ENCODE assay signal across 1 cellular context in the genomic region with DNA sequence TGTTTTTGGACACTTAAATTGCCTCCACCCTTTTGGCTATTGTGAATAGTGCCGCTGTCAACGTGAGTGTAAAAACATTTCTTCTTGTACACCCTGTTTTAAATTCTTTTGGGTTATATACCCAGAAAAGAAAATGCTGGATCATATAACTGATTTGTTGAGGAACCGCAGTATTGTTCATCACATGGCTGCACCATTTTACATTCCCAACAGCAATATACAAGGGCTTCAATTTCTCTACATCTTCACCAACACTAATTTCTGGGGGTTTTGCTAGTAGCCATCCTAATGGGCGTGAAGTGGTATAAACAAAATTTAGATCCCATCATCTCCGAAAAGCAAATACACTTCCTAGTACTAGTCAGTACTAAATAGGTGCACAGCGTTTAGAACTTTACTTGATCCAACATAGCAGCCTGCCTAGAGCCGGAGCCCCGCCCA.
TF ChIP-seq lines count a peak whose summit lies in the region.

No MANE protein-coding gene starts in this region.

TF ChIP-seq in K562, 482 proteins besides CTCF, POLR2A, EP300 and RAD21 (continued from another document):
- TF ChIP-seq, protein P1, sequence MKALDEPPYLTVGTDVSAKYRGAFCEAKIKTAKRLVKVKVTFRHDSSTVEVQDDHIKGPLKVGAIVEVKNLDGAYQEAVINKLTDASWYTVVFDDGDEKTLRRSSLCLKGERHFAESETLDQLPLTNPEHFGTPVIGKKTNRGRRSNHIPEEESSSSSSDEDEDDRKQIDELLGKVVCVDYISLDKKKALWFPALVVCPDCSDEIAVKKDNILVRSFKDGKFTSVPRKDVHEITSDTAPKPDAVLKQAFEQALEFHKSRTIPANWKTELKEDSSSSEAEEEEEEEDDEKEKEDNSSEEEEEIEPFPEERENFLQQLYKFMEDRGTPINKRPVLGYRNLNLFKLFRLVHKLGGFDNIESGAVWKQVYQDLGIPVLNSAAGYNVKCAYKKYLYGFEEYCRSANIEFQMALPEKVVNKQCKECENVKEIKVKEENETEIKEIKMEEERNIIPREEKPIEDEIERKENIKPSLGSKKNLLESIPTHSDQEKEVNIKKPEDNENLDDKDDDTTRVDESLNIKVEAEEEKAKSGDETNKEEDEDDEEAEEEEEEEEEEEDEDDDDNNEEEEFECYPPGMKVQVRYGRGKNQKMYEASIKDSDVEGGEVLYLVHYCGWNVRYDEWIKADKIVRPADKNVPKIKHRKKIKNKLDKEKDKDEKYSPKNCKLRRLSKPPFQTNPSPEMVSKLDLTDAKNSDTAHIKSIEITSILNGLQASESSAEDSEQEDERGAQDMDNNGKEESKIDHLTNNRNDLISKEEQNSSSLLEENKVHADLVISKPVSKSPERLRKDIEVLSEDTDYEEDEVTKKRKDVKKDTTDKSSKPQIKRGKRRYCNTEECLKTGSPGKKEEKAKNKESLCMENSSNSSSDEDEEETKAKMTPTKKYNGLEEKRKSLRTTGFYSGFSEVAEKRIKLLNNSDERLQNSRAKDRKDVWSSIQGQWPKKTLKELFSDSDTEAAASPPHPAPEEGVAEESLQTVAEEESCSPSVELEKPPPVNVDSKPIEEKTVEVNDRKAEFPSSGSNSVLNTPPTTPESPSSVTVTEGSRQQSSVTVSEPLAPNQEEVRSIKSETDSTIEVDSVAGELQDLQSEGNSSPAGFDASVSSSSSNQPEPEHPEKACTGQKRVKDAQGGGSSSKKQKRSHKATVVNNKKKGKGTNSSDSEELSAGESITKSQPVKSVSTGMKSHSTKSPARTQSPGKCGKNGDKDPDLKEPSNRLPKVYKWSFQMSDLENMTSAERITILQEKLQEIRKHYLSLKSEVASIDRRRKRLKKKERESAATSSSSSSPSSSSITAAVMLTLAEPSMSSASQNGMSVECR (CRISPR knock-in tag; IDR thresholded peaks at IDR 0.05), result no peak
- TF ChIP-seq, protein P2, sequence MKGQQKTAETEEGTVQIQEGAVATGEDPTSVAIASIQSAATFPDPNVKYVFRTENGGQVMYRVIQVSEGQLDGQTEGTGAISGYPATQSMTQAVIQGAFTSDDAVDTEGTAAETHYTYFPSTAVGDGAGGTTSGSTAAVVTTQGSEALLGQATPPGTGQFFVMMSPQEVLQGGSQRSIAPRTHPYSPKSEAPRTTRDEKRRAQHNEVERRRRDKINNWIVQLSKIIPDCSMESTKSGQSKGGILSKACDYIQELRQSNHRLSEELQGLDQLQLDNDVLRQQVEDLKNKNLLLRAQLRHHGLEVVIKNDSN (CRISPR knock-in tag; IDR thresholded peaks at IDR 0.05), result no peak
- TF ChIP-seq ADNP (tag; IDR thresholded peaks at IDR 0.05) (no peak), SIN3A (IDR thresholded peaks at IDR 0.05; ENCODE audit: borderline replicate concordance in 2 of 2, control insufficient read depth in 1 of 2, low read depth in 2 of 2, low read length in 2 of 2) (peak in 1 of 2 experiments; percentile 59; a peak in 1 of 4 replicates), ZC3H4 (CRISPR knock-in tag; IDR thresholded peaks at IDR 0.05; ENCODE audit: borderline replicate concordance) (no peak), PHTF2 (CRISPR knock-in tag; IDR thresholded peaks at IDR 0.05) (no peak), CHCHD3 (CRISPR knock-in tag; IDR thresholded peaks at IDR 0.05) (peak; percentile 77; the same call in 1 of the 2 replicates), ETS2 (tag; IDR thresholded peaks at IDR 0.05; ENCODE audit: borderline replicate concordance, poor library complexity, severe bottlenecking) (no peak), SNRNP70 (optimal IDR thresholded peaks at IDR 0.05; ENCODE audit: low read depth, low read length) (no peak), SRSF9 (IDR thresholded peaks at IDR 0.05; ENCODE audit: borderline replicate concordance, low read depth, low read length) (no peak), PCBP1 (IDR thresholded peaks at IDR 0.05; ENCODE audit: low read depth, low read length, poor library complexity, severe bottlenecking) (no peak), TFAM (CRISPR knock-in tag; conservative IDR thresholded peaks at IDR 0.05) (no peak), ZNF764 (CRISPR knock-in tag; IDR thresholded peaks at IDR 0.05; ENCODE audit: low read depth) (no peak), ZNF79 (CRISPR knock-in tag; IDR thresholded peaks at IDR 0.05; ENCODE audit: low read depth) (no peak), RBFOX2 (IDR thresholded peaks at IDR 0.05; ENCODE audit: low read depth, low read length) (no peak), NCOA1 (IDR thresholded peaks at IDR 0.05; ENCODE audit: low read depth) (no peak)
- TF ChIP-seq, protein P3, sequence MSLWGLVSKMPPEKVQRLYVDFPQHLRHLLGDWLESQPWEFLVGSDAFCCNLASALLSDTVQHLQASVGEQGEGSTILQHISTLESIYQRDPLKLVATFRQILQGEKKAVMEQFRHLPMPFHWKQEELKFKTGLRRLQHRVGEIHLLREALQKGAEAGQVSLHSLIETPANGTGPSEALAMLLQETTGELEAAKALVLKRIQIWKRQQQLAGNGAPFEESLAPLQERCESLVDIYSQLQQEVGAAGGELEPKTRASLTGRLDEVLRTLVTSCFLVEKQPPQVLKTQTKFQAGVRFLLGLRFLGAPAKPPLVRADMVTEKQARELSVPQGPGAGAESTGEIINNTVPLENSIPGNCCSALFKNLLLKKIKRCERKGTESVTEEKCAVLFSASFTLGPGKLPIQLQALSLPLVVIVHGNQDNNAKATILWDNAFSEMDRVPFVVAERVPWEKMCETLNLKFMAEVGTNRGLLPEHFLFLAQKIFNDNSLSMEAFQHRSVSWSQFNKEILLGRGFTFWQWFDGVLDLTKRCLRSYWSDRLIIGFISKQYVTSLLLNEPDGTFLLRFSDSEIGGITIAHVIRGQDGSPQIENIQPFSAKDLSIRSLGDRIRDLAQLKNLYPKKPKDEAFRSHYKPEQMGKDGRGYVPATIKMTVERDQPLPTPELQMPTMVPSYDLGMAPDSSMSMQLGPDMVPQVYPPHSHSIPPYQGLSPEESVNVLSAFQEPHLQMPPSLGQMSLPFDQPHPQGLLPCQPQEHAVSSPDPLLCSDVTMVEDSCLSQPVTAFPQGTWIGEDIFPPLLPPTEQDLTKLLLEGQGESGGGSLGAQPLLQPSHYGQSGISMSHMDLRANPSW (CRISPR knock-in tag; IDR thresholded peaks at IDR 0.05), result peak; percentile 31; the same call in 1 of the 2 replicates
- TF ChIP-seq, protein P4, sequence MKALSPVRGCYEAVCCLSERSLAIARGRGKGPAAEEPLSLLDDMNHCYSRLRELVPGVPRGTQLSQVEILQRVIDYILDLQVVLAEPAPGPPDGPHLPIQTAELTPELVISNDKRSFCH (CRISPR knock-in tag; IDR thresholded peaks at IDR 0.05), result no peak
- TF ChIP-seq, protein P4 (tag; IDR thresholded peaks at IDR 0.05), result no peak
- TF ChIP-seq, protein P5, sequence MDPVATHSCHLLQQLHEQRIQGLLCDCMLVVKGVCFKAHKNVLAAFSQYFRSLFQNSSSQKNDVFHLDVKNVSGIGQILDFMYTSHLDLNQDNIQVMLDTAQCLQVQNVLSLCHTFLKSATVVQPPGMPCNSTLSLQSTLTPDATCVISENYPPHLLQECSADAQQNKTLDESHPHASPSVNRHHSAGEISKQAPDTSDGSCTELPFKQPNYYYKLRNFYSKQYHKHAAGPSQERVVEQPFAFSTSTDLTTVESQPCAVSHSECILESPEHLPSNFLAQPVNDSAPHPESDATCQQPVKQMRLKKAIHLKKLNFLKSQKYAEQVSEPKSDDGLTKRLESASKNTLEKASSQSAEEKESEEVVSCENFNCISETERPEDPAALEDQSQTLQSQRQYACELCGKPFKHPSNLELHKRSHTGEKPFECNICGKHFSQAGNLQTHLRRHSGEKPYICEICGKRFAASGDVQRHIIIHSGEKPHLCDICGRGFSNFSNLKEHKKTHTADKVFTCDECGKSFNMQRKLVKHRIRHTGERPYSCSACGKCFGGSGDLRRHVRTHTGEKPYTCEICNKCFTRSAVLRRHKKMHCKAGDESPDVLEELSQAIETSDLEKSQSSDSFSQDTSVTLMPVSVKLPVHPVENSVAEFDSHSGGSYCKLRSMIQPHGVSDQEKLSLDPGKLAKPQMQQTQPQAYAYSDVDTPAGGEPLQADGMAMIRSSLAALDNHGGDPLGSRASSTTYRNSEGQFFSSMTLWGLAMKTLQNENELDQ (CRISPR knock-in tag; IDR thresholded peaks at IDR 0.05; ENCODE audit: borderline replicate concordance), result no peak
- TF ChIP-seq, protein P6, sequence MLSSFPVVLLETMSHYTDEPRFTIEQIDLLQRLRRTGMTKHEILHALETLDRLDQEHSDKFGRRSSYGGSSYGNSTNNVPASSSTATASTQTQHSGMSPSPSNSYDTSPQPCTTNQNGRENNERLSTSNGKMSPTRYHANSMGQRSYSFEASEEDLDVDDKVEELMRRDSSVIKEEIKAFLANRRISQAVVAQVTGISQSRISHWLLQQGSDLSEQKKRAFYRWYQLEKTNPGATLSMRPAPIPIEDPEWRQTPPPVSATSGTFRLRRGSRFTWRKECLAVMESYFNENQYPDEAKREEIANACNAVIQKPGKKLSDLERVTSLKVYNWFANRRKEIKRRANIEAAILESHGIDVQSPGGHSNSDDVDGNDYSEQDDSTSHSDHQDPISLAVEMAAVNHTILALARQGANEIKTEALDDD (IDR thresholded peaks at IDR 0.05), result peak; percentile 91
- TF ChIP-seq, protein P7, sequence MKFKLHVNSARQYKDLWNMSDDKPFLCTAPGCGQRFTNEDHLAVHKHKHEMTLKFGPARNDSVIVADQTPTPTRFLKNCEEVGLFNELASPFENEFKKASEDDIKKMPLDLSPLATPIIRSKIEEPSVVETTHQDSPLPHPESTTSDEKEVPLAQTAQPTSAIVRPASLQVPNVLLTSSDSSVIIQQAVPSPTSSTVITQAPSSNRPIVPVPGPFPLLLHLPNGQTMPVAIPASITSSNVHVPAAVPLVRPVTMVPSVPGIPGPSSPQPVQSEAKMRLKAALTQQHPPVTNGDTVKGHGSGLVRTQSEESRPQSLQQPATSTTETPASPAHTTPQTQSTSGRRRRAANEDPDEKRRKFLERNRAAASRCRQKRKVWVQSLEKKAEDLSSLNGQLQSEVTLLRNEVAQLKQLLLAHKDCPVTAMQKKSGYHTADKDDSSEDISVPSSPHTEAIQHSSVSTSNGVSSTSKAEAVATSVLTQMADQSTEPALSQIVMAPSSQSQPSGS (CRISPR knock-in tag; IDR thresholded peaks at IDR 0.05), result no peak
- TF ChIP-seq, protein P8, sequence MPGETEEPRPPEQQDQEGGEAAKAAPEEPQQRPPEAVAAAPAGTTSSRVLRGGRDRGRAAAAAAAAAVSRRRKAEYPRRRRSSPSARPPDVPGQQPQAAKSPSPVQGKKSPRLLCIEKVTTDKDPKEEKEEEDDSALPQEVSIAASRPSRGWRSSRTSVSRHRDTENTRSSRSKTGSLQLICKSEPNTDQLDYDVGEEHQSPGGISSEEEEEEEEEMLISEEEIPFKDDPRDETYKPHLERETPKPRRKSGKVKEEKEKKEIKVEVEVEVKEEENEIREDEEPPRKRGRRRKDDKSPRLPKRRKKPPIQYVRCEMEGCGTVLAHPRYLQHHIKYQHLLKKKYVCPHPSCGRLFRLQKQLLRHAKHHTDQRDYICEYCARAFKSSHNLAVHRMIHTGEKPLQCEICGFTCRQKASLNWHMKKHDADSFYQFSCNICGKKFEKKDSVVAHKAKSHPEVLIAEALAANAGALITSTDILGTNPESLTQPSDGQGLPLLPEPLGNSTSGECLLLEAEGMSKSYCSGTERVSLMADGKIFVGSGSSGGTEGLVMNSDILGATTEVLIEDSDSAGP (CRISPR knock-in tag; IDR thresholded peaks at IDR 0.05), result no peak
- TF ChIP-seq, protein P9, sequence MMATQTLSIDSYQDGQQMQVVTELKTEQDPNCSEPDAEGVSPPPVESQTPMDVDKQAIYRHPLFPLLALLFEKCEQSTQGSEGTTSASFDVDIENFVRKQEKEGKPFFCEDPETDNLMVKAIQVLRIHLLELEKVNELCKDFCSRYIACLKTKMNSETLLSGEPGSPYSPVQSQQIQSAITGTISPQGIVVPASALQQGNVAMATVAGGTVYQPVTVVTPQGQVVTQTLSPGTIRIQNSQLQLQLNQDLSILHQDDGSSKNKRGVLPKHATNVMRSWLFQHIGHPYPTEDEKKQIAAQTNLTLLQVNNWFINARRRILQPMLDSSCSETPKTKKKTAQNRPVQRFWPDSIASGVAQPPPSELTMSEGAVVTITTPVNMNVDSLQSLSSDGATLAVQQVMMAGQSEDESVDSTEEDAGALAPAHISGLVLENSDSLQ (IDR thresholded peaks at IDR 0.05), result no peak
